ENCODE assay signal across 2 cellular contexts in the genomic region with DNA sequence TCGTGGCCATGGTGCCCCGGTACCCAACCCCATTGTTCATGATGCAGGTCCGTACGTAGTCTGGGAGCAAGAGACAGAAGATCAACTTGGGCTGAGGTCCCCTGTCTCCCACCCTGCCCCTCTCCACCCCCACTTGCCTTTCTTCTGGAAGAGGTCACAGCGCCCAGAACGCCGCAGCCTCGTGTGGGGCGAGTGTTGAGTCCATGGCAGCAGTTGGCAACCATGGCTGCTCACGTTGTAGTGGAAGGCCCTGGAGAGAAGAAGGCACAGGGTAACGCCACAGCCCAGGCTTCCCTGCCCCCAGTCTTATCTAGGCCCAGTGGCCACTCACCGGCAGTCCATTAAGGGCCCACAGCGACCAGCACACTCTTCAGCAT. TPM values are rescaled to one million over a fixed set of nuclear protein-coding genes. Genes with fewer than 3 reads are reported as not detected.
"Had no signal": no experiment of that assay in that cellular context is flagged by ENCODE, and none has a peak within 500 bp of the region (broad histone marks: within the 10 kb centered on the region; RNA-seq: fewer than 3 reads in every experiment).

No MANE protein-coding gene starts in this region.

RNA-seq across cellular contexts. Expression of gene AMIGO3, which starts 32.1 kb away (rescaled TPM):
- total RNA-seq: pancreas, uterus had no signal
